Comparison of ENCODE assay signal across 15 cellular contexts in the genomic region with DNA sequence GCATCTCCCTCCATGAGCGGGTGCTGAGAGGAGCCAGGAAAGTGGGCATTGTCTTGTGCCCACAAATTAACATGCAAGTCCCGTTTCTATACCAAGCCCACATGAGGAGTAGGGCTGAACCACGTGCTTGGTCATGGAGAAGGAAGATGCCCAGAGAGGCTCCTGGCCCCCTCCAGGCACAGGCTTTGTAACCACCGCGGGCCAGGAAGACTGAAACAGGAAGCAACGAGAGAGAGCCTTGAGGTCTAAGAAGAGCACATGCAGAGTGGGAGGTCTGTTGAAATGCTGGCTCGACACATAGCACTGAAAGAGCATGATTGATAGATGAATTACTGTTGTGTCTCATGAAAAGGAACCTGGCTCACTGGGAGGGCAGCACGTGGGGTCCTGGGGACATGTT. TPM values are rescaled to one million over a fixed set of nuclear protein-coding genes. Genes with fewer than 3 reads are reported as not detected.
DNase-seq lines count a peak whose midpoint lies in the region; ATAC-seq, FAIRE-seq and TF ChIP-seq lines count a peak whose summit lies in the region.
"Had no signal": no experiment of that assay in that cellular context is flagged by ENCODE, and none has a peak within 500 bp of the region (broad histone marks: within the 10 kb centered on the region; RNA-seq: fewer than 3 reads in every experiment).

No MANE protein-coding gene starts in this region.

- H3K4me3 Mint-ChIP-seq in activated T-helper 17 cell treated with anti-CD3 and anti-CD28 coated beads, Interleukin-2, amount 50 U/mL, for 72 hours, result no peak overlapping the region
- no peak overlapping the region for H3K4me3 Mint-ChIP-seq in stimulated activated memory B cell treated with anti-CD40 and anti-IgM and Interleukin-4, amounts not matched to agents 10 μg/mL and 1 μg/mL and 100 μg/mL, for 72 hours
- no peak overlapping the region for H3K4me3 Mint-ChIP-seq in Caco-2 (ENCODE audit: unreplicated experiment)
- H3K4me3 Mint-ChIP-seq: CD14-positive monocyte had no signal

- CTCF ChIA-PET in Caco-2 (lab: Charles Lee), result no interaction called here

- no peak for FAIRE-seq in small intestine (lab: Jason Lieb, UNC)

- peak overlapping the region; percentile 44 for H3K27ac Mint-ChIP-seq in activated T-helper 17 cell treated with anti-CD3 and anti-CD28 coated beads, Interleukin-2, amount 50 U/mL, for 72 hours
- H3K27ac Mint-ChIP-seq in stimulated activated memory B cell treated with anti-CD40 and anti-IgM and Interleukin-4, amounts not matched to agents 10 μg/mL and 1 μg/mL and 100 μg/mL, for 72 hours, result peak overlapping the region; percentile 15
- no peak overlapping the region for H3K27ac Mint-ChIP-seq in Caco-2 (ENCODE audit: unreplicated experiment)

- H3K36me3 Mint-ChIP-seq in activated T-helper 17 cell treated with anti-CD3 and anti-CD28 coated beads, Interleukin-2, amount 50 U/mL, for 72 hours (ENCODE audit: low read depth), result no peaks in the 10 kb centered on the region
- H3K36me3 Mint-ChIP-seq in stimulated activated memory B cell treated with anti-CD40 and anti-IgM and Interleukin-4, amounts not matched to agents 10 μg/mL and 1 μg/mL and 100 μg/mL, for 72 hours, result no peaks in the 10 kb centered on the region
- H3K36me3 Mint-ChIP-seq in Caco-2 (ENCODE audit: insufficient read depth, unreplicated experiment), result no peaks in the 10 kb centered on the region
- H3K36me3 Mint-ChIP-seq: CD14-positive monocyte had no signal

- ATAC-seq in HG02852 (IDR thresholded peaks at IDR 0.05; ENCODE audit: unreplicated experiment) (peak; percentile 47), GM21515 (IDR thresholded peaks at IDR 0.05; ENCODE audit: unreplicated experiment) (no peak)
- no peak for ATAC-seq in activated T-helper 17 cell treated with anti-CD3 and anti-CD28 coated beads, Interleukin-2, amount 50 U/mL, for 72 hours (replicated peaks)
- peak; percentile 67 for ATAC-seq in stimulated activated memory B cell treated with anti-CD40 and anti-IgM and Interleukin-4, amounts not matched to agents 10 μg/mL and 1 μg/mL and 100 μg/mL, for 72 hours
- ATAC-seq: body of pancreas had no signal

- 56 to 79% (median 68%) methylated on average over 8 of the region's 8 CpGs for WGBS in small intestine, 3 donors

- POLR2A ChIA-PET in Caco-2 (lab: Charles Lee), result no interaction called here

- intact Hi-C loops in Caco-2 (cut with micrococcal nuclease; ENCODE audit: unreplicated experiment), result no loop called here

- peaks cover 21% of the 10 kb centered on the region for H3K27me3 Mint-ChIP-seq in activated T-helper 17 cell treated with anti-CD3 and anti-CD28 coated beads, Interleukin-2, amount 50 U/mL, for 72 hours
- H3K27me3 Mint-ChIP-seq in stimulated activated memory B cell treated with anti-CD40 and anti-IgM and Interleukin-4, amounts not matched to agents 10 μg/mL and 1 μg/mL and 100 μg/mL, for 72 hours, result no peaks in the 10 kb centered on the region
- peaks cover 7% of the 10 kb centered on the region for H3K27me3 Mint-ChIP-seq in Caco-2 (ENCODE audit: insufficient read depth, unreplicated experiment)

- DNase-seq in NOMO-1 treated with DMSO at 0.1 percent for 48 hours (lab: John Stamatoyannopoulos, UW; ENCODE audit: unreplicated experiment), result peak; percentile 78
- no peak for DNase-seq in Caco-2
- DNase-seq in small intestine, result no peak
- no peak for DNase-seq in HUDEP-2 (lab: John Stamatoyannopoulos, UW; ENCODE audit: unreplicated experiment in 76 of 76)
- DNase-seq: activated gamma-delta T cell, esophagus squamous epithelium had no signal

- H3K9me3 Mint-ChIP-seq in activated T-helper 17 cell treated with anti-CD3 and anti-CD28 coated beads, Interleukin-2, amount 50 U/mL, for 72 hours, result no peaks in the 10 kb centered on the region
- H3K9me3 Mint-ChIP-seq in stimulated activated memory B cell treated with anti-CD40 and anti-IgM and Interleukin-4, amounts not matched to agents 10 μg/mL and 1 μg/mL and 100 μg/mL, for 72 hours, result no peaks in the 10 kb centered on the region
- H3K9me3 Mint-ChIP-seq in Caco-2 (ENCODE audit: unreplicated experiment), result no peaks in the 10 kb centered on the region

- H3K4me1 ChIP-seq in Caco-2 (no peaks in the 10 kb centered on the region), small intestine (ENCODE audit: control insufficient read depth in 2 of 2, insufficient read depth in 1 of 2, low read depth in 1 of 2, low read length in 1 of 2) (no peaks in the 10 kb centered on the region)
- H3K4me1 ChIP-seq: body of pancreas had no signal

- H3K4me1 Mint-ChIP-seq in activated T-helper 17 cell treated with anti-CD3 and anti-CD28 coated beads, Interleukin-2, amount 50 U/mL, for 72 hours, result peaks cover 8% of the 10 kb centered on the region
- H3K4me1 Mint-ChIP-seq in stimulated activated memory B cell treated with anti-CD40 and anti-IgM and Interleukin-4, amounts not matched to agents 10 μg/mL and 1 μg/mL and 100 μg/mL, for 72 hours, result peaks cover 18% of the 10 kb centered on the region
- H3K4me1 Mint-ChIP-seq in Caco-2 (ENCODE audit: low read depth, unreplicated experiment), result no peaks in the 10 kb centered on the region

- no peaks in the 10 kb centered on the region for H3K9me3 ChIP-seq in Caco-2
- H3K9me3 ChIP-seq in small intestine (ENCODE audit: control insufficient read depth, low read depth), result no peaks in the 10 kb centered on the region
- H3K9me3 ChIP-seq: body of pancreas, esophagus squamous epithelium had no signal

- no peak for TF ChIP-seq CTCF in Caco-2 (IDR thresholded peaks at IDR 0.05; ENCODE audit: insufficient read depth in 1 of 2, low read depth in 1 of 2, low read length in 1 of 2, severe bottlenecking in 1 of 2, unreplicated experiment in 1 of 2)

- H3K36me3 ChIP-seq in Caco-2 (ENCODE audit: control insufficient read depth, insufficient read depth, low read length) (no peaks in the 10 kb centered on the region), small intestine (ENCODE audit: control insufficient read depth in 2 of 2, insufficient read depth in 2 of 2, low read length in 2 of 2) (peaks cover 0 to 2% of the 10 kb centered on the region in 2 donors)
- H3K36me3 ChIP-seq: esophagus squamous epithelium had no signal

- BruUV-seq in Caco-2 (replicated peaks; lab: Mats Ljungman, UMichigan), result no TSS peak

- no peak overlapping the region for H3K27ac ChIP-seq in small intestine (ENCODE audit: low read depth in 1 of 2, low read length in 1 of 2)
- H3K27ac ChIP-seq: body of pancreas, esophagus squamous epithelium, hepatocyte had no signal

- no peaks in the 10 kb centered on the region for H3K27me3 ChIP-seq in Caco-2 (replicated peaks; ENCODE audit: control insufficient read depth, insufficient read depth, low read length)
- H3K27me3 ChIP-seq in small intestine (ENCODE audit: control insufficient read depth in 2 of 2, insufficient read depth in 2 of 2, low read length in 2 of 2), result peaks cover 0 to 3% of the 10 kb centered on the region in 2 donors
- H3K27me3 ChIP-seq: body of pancreas had no signal

- H3K4me3 ChIP-seq in Caco-2 (ENCODE audit: low read depth, low read length) (no peak overlapping the region), small intestine (ENCODE audit: low read depth in 1 of 2, low read length in 2 of 2) (no peak overlapping the region)
- H3K4me3 ChIP-seq: body of pancreas, esophagus squamous epithelium, hepatocyte had no signal

RNA-seq across cellular contexts. Expression of a gene that starts 36.3 kb away (rescaled TPM):
- not detected for total RNA-seq in activated T-helper 17 cell treated with anti-CD3 and anti-CD28 coated beads, Interleukin-2, amount 50 U/mL, for 72 hours
- total RNA-seq in Caco-2 (2022), result not detected in 2 replicates
- 1 to 10 TPM in 1 of 3 donors, under 1 TPM in 1, not detected in 1; 0.51 to 1.4 TPM for polyA plus RNA-seq in small intestine
- total RNA-seq: esophagus squamous epithelium, hepatocyte, MCF 10A, pulmonary artery endothelial cell had no signal
- polyA plus RNA-seq: CD14-positive monocyte had no signal

Comparison
In these comparisons a context has a peak if more than half of its experiments do, and no peak if none do; other contexts are left out.
1. ATAC-seq: peak in HG02852 (single experiment) and stimulated activated memory B cell treated with anti-CD40 and anti-IgM and Interleukin-4, amounts not matched to agents 10 μg/mL and 1 μg/mL and 100 μg/mL, for 72 hours (single experiment); none in activated T-helper 17 cell treated with anti-CD3 and anti-CD28 coated beads, Interleukin-2, amount 50 U/mL, for 72 hours (single experiment) and GM21515 (single experiment).